Comparison of ENCODE assay signal across 13 cellular contexts in the genomic region with DNA sequence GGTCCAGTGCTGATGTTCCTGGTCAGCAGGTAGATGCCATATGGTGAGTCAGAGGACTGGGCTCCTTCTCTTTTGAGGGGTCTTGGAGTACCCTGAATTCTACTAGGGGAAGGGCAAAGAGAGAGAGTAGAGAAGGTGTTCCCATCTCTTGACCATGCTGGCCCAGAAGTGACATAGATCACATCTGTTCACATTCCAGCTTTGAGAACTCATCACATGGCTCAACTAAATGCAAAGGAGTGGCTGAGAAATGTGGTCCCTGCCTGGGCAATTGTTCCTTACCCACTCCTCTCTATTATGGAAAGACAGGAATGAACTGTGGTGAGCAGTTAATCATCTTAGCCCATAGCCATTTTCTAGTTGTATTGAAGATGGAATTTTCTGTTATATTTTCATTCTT.
"Had no signal": no experiment of that assay in that cellular context is flagged by ENCODE, and none has a peak within 500 bp of the region (broad histone marks: within the 10 kb centered on the region; RNA-seq: fewer than 3 reads in every experiment).

No MANE protein-coding gene starts in this region.

- H3K27me3 ChIP-seq: gastroesophageal sphincter, tibial nerve had no signal

- H3K27ac ChIP-seq: gastroesophageal sphincter, tibial nerve had no signal

- DNase-seq: activated CD4-positive, alpha-beta T cell treated with anti-CD3 and anti-CD28 coated beads for 4 hours; activated CD8-positive, alpha-beta memory T cell treated with anti-CD3 and anti-CD28 coated beads, Interleukin-2, amount 50 U/mL, for 4 hours; activated CD8-positive, alpha-beta T cell treated with anti-CD3 and anti-CD28 coated beads for 36 hours; activated naive CD4-positive, alpha-beta T cell; activated naive CD8-positive, alpha-beta T cell treated with anti-CD3 and anti-CD28 coated beads, Interleukin-2, amount 50 U/mL, for 24 hours; midbrain; naive thymus-derived CD4-positive, alpha-beta T cell; retina; stimulated activated naive B cell treated with anti-CD40 and anti-IgM and Interleukin-4, amounts not matched to agents 10 μg/mL and 1 μg/mL and 100 μg/mL, for 72 hours had no signal

- H3K4me3 Mint-ChIP-seq: activated CD8-positive, alpha-beta T cell treated with anti-CD3 and anti-CD28 coated beads for 36 hours; activated naive CD8-positive, alpha-beta T cell treated with anti-CD3 and anti-CD28 coated beads, Interleukin-2, amount 50 U/mL, for 24 hours; naive thymus-derived CD4-positive, alpha-beta T cell; stimulated activated naive B cell treated with anti-CD40 and anti-IgM and Interleukin-4, amounts not matched to agents 10 μg/mL and 1 μg/mL and 100 μg/mL, for 72 hours; T-helper 1 cell treated with Interleukin-12 subunit alpha and Interleukin-12 subunit beta and Interleukin-4 antibody, amounts not matched to agents 30 μg/mL and 1 μg/mL, for 36 hours had no signal

- H3K4me3 ChIP-seq: gastroesophageal sphincter, tibial nerve had no signal

- H3K4me1 Mint-ChIP-seq: activated naive CD8-positive, alpha-beta T cell treated with anti-CD3 and anti-CD28 coated beads, Interleukin-2, amount 50 U/mL, for 24 hours; naive thymus-derived CD4-positive, alpha-beta T cell; stimulated activated naive B cell treated with anti-CD40 and anti-IgM and Interleukin-4, amounts not matched to agents 10 μg/mL and 1 μg/mL and 100 μg/mL, for 72 hours had no signal

- H3K36me3 ChIP-seq: gastroesophageal sphincter, tibial nerve had no signal

- H3K27ac Mint-ChIP-seq: activated CD8-positive, alpha-beta T cell treated with anti-CD3 and anti-CD28 coated beads for 36 hours; activated naive CD8-positive, alpha-beta T cell treated with anti-CD3 and anti-CD28 coated beads, Interleukin-2, amount 50 U/mL, for 24 hours; stimulated activated naive B cell treated with anti-CD40 and anti-IgM and Interleukin-4, amounts not matched to agents 10 μg/mL and 1 μg/mL and 100 μg/mL, for 72 hours; T-helper 1 cell treated with Interleukin-12 subunit alpha and Interleukin-12 subunit beta and Interleukin-4 antibody, amounts not matched to agents 30 μg/mL and 1 μg/mL, for 36 hours had no signal

- H3K9me3 Mint-ChIP-seq: T-helper 1 cell treated with Interleukin-12 subunit alpha and Interleukin-12 subunit beta and Interleukin-4 antibody, amounts not matched to agents 30 μg/mL and 1 μg/mL, for 36 hours had no signal

- FAIRE-seq: colon had no signal

- ATAC-seq: activated CD8-positive, alpha-beta T cell treated with anti-CD3 and anti-CD28 coated beads for 36 hours; activated naive CD8-positive, alpha-beta T cell treated with anti-CD3 and anti-CD28 coated beads, Interleukin-2, amount 50 U/mL, for 24 hours; gastroesophageal sphincter; naive thymus-derived CD4-positive, alpha-beta T cell; stimulated activated naive B cell treated with anti-CD40 and anti-IgM and Interleukin-4, amounts not matched to agents 10 μg/mL and 1 μg/mL and 100 μg/mL, for 72 hours had no signal
